In the genomic region with DNA sequence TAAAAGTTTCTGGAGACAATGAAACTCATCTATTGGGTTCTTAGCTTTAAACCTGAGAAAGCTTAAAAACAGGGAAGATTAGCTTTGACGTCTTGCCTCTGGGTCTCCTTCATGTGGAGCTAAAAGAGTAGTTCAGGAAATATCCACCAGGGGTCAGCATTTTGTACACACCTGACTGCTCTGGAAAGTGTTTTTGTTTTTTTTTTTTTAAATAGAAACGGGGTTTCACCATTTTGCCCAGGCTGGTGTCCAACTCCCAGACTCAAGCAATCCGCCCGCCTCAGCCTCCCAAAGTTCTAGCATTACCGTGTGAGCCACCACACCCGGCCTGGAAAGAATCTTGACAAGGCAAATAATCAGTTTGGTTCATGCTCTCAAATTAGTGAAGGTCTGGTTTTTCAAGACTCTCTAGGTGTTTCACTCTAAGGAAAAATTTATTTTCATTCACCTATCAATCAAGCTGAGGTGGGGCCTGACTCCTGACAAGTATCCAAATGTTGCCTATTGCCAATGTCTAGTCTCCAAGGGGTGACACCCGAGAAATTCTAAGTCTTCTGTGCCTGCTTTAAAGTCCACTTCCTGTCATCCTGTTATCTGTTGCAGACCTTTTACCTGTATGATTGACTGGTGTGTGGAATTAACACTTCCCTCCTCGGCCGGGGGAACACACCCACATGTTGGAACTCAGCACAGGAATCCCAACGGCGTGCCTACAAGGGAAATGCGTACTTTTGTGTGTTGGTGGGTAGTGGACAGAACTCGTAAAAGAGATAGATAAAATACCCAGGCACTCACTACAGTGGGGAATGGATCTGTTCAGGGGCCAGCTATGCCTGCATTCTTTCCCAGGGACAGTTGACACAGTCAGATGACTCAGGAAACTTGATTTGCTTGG, we compare ENCODE assay signal across 1 cellular context.
A peak's percentile ranks its signal among the peaks of the same experiment; 100 is the strongest.
TF ChIP-seq lines count a peak whose summit lies in the region.

No MANE protein-coding gene starts in this region.

TF ChIP-seq in HepG2, 621 proteins besides CTCF, POLR2A, EP300 and RAD21 (continued from another document and continues in another):
- TF ChIP-seq, protein P1, sequence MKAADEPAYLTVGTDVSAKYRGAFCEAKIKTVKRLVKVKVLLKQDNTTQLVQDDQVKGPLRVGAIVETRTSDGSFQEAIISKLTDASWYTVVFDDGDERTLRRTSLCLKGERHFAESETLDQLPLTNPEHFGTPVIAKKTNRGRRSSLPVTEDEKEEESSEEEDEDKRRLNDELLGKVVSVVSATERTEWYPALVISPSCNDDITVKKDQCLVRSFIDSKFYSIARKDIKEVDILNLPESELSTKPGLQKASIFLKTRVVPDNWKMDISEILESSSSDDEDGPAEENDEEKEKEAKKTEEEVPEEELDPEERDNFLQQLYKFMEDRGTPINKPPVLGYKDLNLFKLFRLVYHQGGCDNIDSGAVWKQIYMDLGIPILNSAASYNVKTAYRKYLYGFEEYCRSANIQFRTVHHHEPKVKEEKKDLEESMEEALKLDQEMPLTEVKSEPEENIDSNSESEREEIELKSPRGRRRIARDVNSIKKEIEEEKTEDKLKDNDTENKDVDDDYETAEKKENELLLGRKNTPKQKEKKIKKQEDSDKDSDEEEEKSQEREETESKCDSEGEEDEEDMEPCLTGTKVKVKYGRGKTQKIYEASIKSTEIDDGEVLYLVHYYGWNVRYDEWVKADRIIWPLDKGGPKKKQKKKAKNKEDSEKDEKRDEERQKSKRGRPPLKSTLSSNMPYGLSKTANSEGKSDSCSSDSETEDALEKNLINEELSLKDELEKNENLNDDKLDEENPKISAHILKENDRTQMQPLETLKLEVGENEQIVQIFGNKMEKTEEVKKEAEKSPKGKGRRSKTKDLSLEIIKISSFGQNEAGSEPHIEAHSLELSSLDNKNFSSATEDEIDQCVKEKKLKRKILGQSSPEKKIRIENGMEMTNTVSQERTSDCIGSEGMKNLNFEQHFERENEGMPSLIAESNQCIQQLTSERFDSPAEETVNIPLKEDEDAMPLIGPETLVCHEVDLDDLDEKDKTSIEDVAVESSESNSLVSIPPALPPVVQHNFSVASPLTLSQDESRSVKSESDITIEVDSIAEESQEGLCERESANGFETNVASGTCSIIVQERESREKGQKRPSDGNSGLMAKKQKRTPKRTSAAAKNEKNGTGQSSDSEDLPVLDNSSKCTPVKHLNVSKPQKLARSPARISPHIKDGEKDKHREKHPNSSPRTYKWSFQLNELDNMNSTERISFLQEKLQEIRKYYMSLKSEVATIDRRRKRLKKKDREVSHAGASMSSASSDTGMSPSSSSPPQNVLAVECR (CRISPR knock-in tag; IDR thresholded peaks at IDR 0.05; ENCODE audit: borderline replicate concordance), result no peak
- TF ChIP-seq ZNF33A (CRISPR knock-in tag; IDR thresholded peaks at IDR 0.05; ENCODE audit: borderline replicate concordance) (no peak), ASH2L (IDR thresholded peaks at IDR 0.05; ENCODE audit: insufficient read length, low read depth, low read length) (peak; percentile 23), ZBTB3 (CRISPR knock-in tag; IDR thresholded peaks at IDR 0.05; ENCODE audit: borderline replicate concordance, low read depth) (no peak), ZNF839 (CRISPR knock-in tag; IDR thresholded peaks at IDR 0.05; ENCODE audit: borderline replicate concordance) (no peak), ZNF451 (CRISPR knock-in tag; IDR thresholded peaks at IDR 0.05) (no peak), ZNF766 (CRISPR knock-in tag; IDR thresholded peaks at IDR 0.05; ENCODE audit: borderline replicate concordance) (no peak), ARNTL (CRISPR knock-in tag; IDR thresholded peaks at IDR 0.05) (no peak), ZNF24 (IDR thresholded peaks at IDR 0.05) (no peak), NFE2L1 (CRISPR knock-in tag; IDR thresholded peaks at IDR 0.05; ENCODE audit: borderline replicate concordance) (no peak), SMC3 (IDR thresholded peaks at IDR 0.05; ENCODE audit: low read length) (peak; percentile 94), ZNF331 (CRISPR knock-in tag; IDR thresholded peaks at IDR 0.05) (no peak), RBM22 (optimal IDR thresholded peaks at IDR 0.05; ENCODE audit: low read length) (no peak), ZNF333 (CRISPR knock-in tag; IDR thresholded peaks at IDR 0.05; ENCODE audit: borderline replicate concordance) (no peak), SOX5 (CRISPR knock-in tag; IDR thresholded peaks at IDR 0.05; ENCODE audit: borderline replicate concordance) (0 out of 2 replicates have a peak, but pooled peaks have one; percentile 17), SRSF4 (IDR thresholded peaks at IDR 0.05; ENCODE audit: low read depth, low read length, poor library complexity, severe bottlenecking) (no peak), IRX3 (CRISPR knock-in tag; IDR thresholded peaks at IDR 0.05; ENCODE audit: borderline replicate concordance, low read depth) (no peak), ZNF619 (CRISPR knock-in tag; IDR thresholded peaks at IDR 0.05) (no peak), AKAP8 (CRISPR knock-in tag; IDR thresholded peaks at IDR 0.05) (no peak), STAG1 (CRISPR knock-in tag; IDR thresholded peaks at IDR 0.05) (peak; percentile 78), PCBP1 (IDR thresholded peaks at IDR 0.05; ENCODE audit: borderline replicate concordance, low read depth, low read length) (no peak), ZNF350 (CRISPR knock-in tag; IDR thresholded peaks at IDR 0.05; ENCODE audit: borderline replicate concordance, low read depth) (no peak), NR3C1 (CRISPR knock-in tag; IDR thresholded peaks at IDR 0.05) (no peak), ZNF75D (CRISPR knock-in tag; IDR thresholded peaks at IDR 0.05; ENCODE audit: borderline replicate concordance) (no peak), ZNF205 (CRISPR knock-in tag; IDR thresholded peaks at IDR 0.05) (no peak), ZNF124 (CRISPR knock-in tag; IDR thresholded peaks at IDR 0.05) (0 out of 2 replicates have a peak, but pooled peaks have one; percentile 28), TGIF2 (CRISPR knock-in tag; IDR thresholded peaks at IDR 0.05) (no peak), AHR (CRISPR knock-in tag; IDR thresholded peaks at IDR 0.05) (no peak), ISL2 (CRISPR knock-in tag; IDR thresholded peaks at IDR 0.05) (0 out of 2 replicates have a peak, but pooled peaks have one; percentile 20), HCFC1 (IDR thresholded peaks at IDR 0.05; ENCODE audit: low read depth, low read length) (no peak), ZNF672 (CRISPR knock-in tag; IDR thresholded peaks at IDR 0.05) (no peak), ZBTB1 (CRISPR knock-in tag; IDR thresholded peaks at IDR 0.05; ENCODE audit: borderline replicate concordance) (no peak), NAIF1 (CRISPR knock-in tag; IDR thresholded peaks at IDR 0.05; ENCODE audit: borderline replicate concordance) (no peak), NONO (IDR thresholded peaks at IDR 0.05) (no peak), NONO (CRISPR knock-in tag; conservative IDR thresholded peaks at IDR 0.05) (no peak)
- TF ChIP-seq, protein P2, sequence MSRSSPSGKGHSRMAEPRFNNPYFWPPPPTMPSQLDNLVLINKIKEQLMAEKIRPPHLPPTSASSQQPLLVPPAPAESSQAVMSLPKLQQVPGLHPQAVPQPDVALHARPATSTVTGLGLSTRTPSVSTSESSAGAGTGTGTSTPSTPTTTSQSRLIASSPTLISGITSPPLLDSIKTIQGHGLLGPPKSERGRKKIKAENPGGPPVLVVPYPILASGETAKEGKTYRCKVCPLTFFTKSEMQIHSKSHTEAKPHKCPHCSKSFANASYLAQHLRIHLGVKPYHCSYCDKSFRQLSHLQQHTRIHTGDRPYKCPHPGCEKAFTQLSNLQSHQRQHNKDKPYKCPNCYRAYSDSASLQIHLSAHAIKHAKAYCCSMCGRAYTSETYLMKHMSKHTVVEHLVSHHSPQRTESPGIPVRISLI (CRISPR knock-in tag; IDR thresholded peaks at IDR 0.05; ENCODE audit: borderline replicate concordance), result peak; percentile 93
- TF ChIP-seq, protein P3, sequence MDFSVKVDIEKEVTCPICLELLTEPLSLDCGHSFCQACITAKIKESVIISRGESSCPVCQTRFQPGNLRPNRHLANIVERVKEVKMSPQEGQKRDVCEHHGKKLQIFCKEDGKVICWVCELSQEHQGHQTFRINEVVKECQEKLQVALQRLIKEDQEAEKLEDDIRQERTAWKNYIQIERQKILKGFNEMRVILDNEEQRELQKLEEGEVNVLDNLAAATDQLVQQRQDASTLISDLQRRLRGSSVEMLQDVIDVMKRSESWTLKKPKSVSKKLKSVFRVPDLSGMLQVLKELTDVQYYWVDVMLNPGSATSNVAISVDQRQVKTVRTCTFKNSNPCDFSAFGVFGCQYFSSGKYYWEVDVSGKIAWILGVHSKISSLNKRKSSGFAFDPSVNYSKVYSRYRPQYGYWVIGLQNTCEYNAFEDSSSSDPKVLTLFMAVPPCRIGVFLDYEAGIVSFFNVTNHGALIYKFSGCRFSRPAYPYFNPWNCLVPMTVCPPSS (IDR thresholded peaks at IDR 0.05), result no peak
- TF ChIP-seq, protein P4, sequence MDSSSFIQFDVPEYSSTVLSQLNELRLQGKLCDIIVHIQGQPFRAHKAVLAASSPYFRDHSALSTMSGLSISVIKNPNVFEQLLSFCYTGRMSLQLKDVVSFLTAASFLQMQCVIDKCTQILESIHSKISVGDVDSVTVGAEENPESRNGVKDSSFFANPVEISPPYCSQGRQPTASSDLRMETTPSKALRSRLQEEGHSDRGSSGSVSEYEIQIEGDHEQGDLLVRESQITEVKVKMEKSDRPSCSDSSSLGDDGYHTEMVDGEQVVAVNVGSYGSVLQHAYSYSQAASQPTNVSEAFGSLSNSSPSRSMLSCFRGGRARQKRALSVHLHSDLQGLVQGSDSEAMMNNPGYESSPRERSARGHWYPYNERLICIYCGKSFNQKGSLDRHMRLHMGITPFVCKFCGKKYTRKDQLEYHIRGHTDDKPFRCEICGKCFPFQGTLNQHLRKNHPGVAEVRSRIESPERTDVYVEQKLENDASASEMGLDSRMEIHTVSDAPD (CRISPR knock-in tag; IDR thresholded peaks at IDR 0.05), result no peak
- TF ChIP-seq, protein P5, sequence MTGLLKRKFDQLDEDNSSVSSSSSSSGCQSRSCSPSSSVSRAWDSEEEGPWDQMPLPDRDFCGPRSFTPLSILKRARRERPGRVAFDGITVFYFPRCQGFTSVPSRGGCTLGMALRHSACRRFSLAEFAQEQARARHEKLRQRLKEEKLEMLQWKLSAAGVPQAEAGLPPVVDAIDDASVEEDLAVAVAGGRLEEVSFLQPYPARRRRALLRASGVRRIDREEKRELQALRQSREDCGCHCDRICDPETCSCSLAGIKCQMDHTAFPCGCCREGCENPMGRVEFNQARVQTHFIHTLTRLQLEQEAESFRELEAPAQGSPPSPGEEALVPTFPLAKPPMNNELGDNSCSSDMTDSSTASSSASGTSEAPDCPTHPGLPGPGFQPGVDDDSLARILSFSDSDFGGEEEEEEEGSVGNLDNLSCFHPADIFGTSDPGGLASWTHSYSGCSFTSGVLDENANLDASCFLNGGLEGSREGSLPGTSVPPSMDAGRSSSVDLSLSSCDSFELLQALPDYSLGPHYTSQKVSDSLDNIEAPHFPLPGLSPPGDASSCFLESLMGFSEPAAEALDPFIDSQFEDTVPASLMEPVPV (CRISPR knock-in tag; IDR thresholded peaks at IDR 0.05), result no peak
- TF ChIP-seq, protein P6, sequence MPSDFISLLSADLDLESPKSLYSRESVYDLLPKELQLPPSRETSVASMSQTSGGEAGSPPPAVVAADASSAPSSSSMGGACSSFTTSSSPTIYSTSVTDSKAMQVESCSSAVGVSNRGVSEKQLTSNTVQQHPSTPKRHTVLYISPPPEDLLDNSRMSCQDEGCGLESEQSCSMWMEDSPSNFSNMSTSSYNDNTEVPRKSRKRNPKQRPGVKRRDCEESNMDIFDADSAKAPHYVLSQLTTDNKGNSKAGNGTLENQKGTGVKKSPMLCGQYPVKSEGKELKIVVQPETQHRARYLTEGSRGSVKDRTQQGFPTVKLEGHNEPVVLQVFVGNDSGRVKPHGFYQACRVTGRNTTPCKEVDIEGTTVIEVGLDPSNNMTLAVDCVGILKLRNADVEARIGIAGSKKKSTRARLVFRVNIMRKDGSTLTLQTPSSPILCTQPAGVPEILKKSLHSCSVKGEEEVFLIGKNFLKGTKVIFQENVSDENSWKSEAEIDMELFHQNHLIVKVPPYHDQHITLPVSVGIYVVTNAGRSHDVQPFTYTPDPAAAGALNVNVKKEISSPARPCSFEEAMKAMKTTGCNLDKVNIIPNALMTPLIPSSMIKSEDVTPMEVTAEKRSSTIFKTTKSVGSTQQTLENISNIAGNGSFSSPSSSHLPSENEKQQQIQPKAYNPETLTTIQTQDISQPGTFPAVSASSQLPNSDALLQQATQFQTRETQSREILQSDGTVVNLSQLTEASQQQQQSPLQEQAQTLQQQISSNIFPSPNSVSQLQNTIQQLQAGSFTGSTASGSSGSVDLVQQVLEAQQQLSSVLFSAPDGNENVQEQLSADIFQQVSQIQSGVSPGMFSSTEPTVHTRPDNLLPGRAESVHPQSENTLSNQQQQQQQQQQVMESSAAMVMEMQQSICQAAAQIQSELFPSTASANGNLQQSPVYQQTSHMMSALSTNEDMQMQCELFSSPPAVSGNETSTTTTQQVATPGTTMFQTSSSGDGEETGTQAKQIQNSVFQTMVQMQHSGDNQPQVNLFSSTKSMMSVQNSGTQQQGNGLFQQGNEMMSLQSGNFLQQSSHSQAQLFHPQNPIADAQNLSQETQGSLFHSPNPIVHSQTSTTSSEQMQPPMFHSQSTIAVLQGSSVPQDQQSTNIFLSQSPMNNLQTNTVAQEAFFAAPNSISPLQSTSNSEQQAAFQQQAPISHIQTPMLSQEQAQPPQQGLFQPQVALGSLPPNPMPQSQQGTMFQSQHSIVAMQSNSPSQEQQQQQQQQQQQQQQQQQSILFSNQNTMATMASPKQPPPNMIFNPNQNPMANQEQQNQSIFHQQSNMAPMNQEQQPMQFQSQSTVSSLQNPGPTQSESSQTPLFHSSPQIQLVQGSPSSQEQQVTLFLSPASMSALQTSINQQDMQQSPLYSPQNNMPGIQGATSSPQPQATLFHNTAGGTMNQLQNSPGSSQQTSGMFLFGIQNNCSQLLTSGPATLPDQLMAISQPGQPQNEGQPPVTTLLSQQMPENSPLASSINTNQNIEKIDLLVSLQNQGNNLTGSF (CRISPR knock-in tag; IDR thresholded peaks at IDR 0.05), result no peak
- TF ChIP-seq, protein P7, sequence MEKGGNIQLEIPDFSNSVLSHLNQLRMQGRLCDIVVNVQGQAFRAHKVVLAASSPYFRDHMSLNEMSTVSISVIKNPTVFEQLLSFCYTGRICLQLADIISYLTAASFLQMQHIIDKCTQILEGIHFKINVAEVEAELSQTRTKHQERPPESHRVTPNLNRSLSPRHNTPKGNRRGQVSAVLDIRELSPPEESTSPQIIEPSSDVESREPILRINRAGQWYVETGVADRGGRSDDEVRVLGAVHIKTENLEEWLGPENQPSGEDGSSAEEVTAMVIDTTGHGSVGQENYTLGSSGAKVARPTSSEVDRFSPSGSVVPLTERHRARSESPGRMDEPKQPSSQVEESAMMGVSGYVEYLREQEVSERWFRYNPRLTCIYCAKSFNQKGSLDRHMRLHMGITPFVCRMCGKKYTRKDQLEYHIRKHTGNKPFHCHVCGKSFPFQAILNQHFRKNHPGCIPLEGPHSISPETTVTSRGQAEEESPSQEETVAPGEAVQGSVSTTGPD (CRISPR knock-in tag; IDR thresholded peaks at IDR 0.05), result no peak
- TF ChIP-seq, protein P8, sequence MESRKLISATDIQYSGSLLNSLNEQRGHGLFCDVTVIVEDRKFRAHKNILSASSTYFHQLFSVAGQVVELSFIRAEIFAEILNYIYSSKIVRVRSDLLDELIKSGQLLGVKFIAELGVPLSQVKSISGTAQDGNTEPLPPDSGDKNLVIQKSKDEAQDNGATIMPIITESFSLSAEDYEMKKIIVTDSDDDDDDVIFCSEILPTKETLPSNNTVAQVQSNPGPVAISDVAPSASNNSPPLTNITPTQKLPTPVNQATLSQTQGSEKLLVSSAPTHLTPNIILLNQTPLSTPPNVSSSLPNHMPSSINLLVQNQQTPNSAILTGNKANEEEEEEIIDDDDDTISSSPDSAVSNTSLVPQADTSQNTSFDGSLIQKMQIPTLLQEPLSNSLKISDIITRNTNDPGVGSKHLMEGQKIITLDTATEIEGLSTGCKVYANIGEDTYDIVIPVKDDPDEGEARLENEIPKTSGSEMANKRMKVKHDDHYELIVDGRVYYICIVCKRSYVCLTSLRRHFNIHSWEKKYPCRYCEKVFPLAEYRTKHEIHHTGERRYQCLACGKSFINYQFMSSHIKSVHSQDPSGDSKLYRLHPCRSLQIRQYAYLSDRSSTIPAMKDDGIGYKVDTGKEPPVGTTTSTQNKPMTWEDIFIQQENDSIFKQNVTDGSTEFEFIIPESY (CRISPR knock-in tag; IDR thresholded peaks at IDR 0.05), result no peak
